In the genomic region with DNA sequence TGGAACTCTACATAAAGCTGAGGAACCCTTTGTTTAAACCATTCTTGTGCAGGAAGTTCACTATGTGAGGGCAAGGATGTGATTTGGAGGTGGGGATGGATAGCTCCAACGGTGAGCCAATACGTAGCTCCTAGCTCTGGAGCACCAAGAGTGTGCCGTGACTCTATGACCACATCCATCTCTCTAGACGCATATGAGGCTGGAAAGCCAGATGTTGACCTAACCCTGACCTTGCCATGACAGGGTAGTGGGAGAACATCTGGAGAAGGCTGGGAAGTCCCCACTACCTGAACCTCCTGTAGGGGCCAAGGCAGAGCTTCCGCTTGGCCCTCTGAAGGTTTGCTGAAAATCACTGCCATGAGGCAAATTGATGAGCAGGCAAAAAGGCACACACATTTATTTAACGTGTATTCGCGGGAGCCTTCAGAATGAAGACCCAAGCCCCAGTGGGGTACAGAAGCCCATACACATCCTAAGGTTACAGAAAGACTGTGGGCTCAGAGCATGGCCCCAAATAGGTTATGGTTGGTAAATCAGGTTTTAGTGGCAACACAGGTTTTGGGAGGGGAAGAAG, we compare ENCODE assay signal across 1 cellular context.
TF ChIP-seq lines count a peak whose summit lies in the region.

No MANE protein-coding gene starts in this region.

TF ChIP-seq in HepG2, 621 proteins besides CTCF, POLR2A, EP300 and RAD21:
- TF ChIP-seq MAFF (IDR thresholded peaks at IDR 0.05; ENCODE audit: low read depth, low read length) (peak; percentile 70), MAFK (conservative IDR thresholded peaks at IDR 0.05 in 1 of 2, IDR thresholded peaks at IDR 0.05 in 1 of 2; ENCODE audit: low read length in 2 of 2) (peak; percentile 77 to 82), RBAK (CRISPR knock-in tag; IDR thresholded peaks at IDR 0.05) (no peak)
